17 cellular contexts compared by ENCODE assay signal in genomic region chr12:92061061-92061460, GRCh38.
"Had no signal": no experiment of that assay in that cellular context is flagged by ENCODE, and none has a peak within 500 bp of the region (broad histone marks: within the 10 kb centered on the region; RNA-seq: fewer than 3 reads in every experiment).

No MANE protein-coding gene starts in this region.

- H3K4me3 ChIP-seq: left lung, thyroid gland had no signal

- H3K9me3 ChIP-seq: left lung, thyroid gland had no signal

- H3K27ac Mint-ChIP-seq: activated naive CD8-positive, alpha-beta T cell treated with anti-CD3 and anti-CD28 coated beads, Interleukin-2, amount 10 ng/mL, durations not matched to agents 7 days and 5 days; dendritic cell treated with granulocyte-macrophage colony-stimulating factor and Interleukin-4, amounts not matched to agents 40 ng/mL and 50 ng/mL, for 4 days; effector memory CD8-positive, alpha-beta T cell; natural killer cell had no signal

- H3K4me3 Mint-ChIP-seq: activated naive CD8-positive, alpha-beta T cell treated with anti-CD3 and anti-CD28 coated beads, Interleukin-2, amount 10 ng/mL, durations not matched to agents 7 days and 5 days; dendritic cell treated with granulocyte-macrophage colony-stimulating factor and Interleukin-4, amounts not matched to agents 40 ng/mL and 50 ng/mL, for 4 days; effector memory CD8-positive, alpha-beta T cell; natural killer cell had no signal

- H3K36me3 Mint-ChIP-seq: natural killer cell had no signal

- H3K27ac ChIP-seq: thyroid gland had no signal

- H3K27me3 Mint-ChIP-seq: activated naive CD8-positive, alpha-beta T cell treated with anti-CD3 and anti-CD28 coated beads, Interleukin-2, amount 10 ng/mL, durations not matched to agents 7 days and 5 days; effector memory CD8-positive, alpha-beta T cell; stimulated activated naive B cell treated with anti-CD40 and anti-IgM and Interleukin-4, amounts not matched to agents 10 μg/mL and 1 μg/mL and 100 μg/mL, for 72 hours had no signal

- ATAC-seq: effector memory CD8-positive, alpha-beta T cell; foreskin keratinocyte; left lung; natural killer cell; stimulated activated naive B cell treated with anti-CD40 and anti-IgM and Interleukin-4, amounts not matched to agents 10 μg/mL and 1 μg/mL and 100 μg/mL, for 72 hours had no signal

- H3K36me3 ChIP-seq: left lung, thyroid gland had no signal

- H3K4me1 ChIP-seq: thyroid gland had no signal

- H3K9me3 Mint-ChIP-seq: dendritic cell treated with granulocyte-macrophage colony-stimulating factor and Interleukin-4, amounts not matched to agents 40 ng/mL and 50 ng/mL, for 4 days; effector memory CD8-positive, alpha-beta T cell; natural killer cell had no signal

- DNase-seq: activated CD4-positive, CD25-positive, alpha-beta regulatory T cell treated with anti-CD3 and anti-CD28 coated beads, Interleukin-2, amount 50 U/mL, for 72 hours; activated CD8-positive, alpha-beta memory T cell treated with anti-CD3 and anti-CD28 coated beads, Interleukin-2, amount 50 U/mL, for 48 hours; activated naive CD8-positive, alpha-beta T cell treated with anti-CD3 and anti-CD28 coated beads, Interleukin-2, amount 10 ng/mL, durations not matched to agents 7 days and 5 days; anterior cingulate cortex; cerebellar nuclear complex; effector memory CD8-positive, alpha-beta T cell; foreskin keratinocyte; glutamatergic neuron; hypothalamus; kidney; left lung; natural killer cell; retina; stimulated activated CD4-positive, alpha-beta T cell treated with anti-CD3 and anti-CD28 coated beads, Interleukin-4, amount 100 ng/mL, for 1 hour; stimulated activated naive B cell treated with anti-CD40 and anti-IgM and Interleukin-4, amounts not matched to agents 10 μg/mL and 1 μg/mL and 100 μg/mL, for 72 hours; thyroid gland had no signal
